1 cellular context compared by ENCODE assay signal in genomic region chr4:8850074-8850829, GRCh38.
TF ChIP-seq lines count a peak whose summit lies in the region.

No MANE protein-coding gene starts in this region.

TF ChIP-seq in HepG2, 621 proteins besides CTCF, POLR2A, EP300 and RAD21 (continued from another document):
- TF ChIP-seq ATF6 (CRISPR knock-in tag; conservative IDR thresholded peaks at IDR 0.05): no peak
- TF ChIP-seq TBX2 (CRISPR knock-in tag; IDR thresholded peaks at IDR 0.05; ENCODE audit: borderline replicate concordance): no peak
- no peak for TF ChIP-seq ZNF720 (CRISPR knock-in tag; IDR thresholded peaks at IDR 0.05)
- TF ChIP-seq ZNF562 (CRISPR knock-in tag; IDR thresholded peaks at IDR 0.05; ENCODE audit: borderline replicate concordance): no peak
- TF ChIP-seq ZKSCAN8 (CRISPR knock-in tag; IDR thresholded peaks at IDR 0.05; ENCODE audit: borderline replicate concordance): no peak
- TF ChIP-seq ZNF331 (CRISPR knock-in tag; IDR thresholded peaks at IDR 0.05): no peak
- TF ChIP-seq XRCC5 (optimal IDR thresholded peaks at IDR 0.05; ENCODE audit: low read length): no peak
